Comparison of ENCODE assay signal across 30 cellular contexts in the genomic region with DNA sequence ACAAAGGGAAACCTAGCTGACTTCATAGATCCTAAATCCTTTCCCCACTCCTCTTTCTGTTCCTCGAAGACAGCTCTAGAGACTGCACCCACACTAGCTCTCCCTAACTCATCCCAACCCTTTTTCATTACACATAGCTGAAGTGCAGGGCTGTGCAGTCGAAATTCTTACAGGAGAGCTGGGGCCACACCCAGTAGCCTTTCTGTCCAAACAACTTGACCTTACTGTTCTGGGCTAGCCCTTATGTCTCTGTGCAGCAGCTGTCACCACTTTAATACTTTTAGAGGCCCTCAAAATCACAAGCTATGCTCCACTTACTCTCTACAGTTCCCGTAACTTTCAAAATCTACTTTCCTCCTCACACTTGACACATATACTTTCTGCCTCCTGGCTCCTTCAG.
"Had no signal": no experiment of that assay in that cellular context is flagged by ENCODE, and none has a peak within 500 bp of the region (broad histone marks: within the 10 kb centered on the region; RNA-seq: fewer than 3 reads in every experiment).

No MANE protein-coding gene starts in this region.

- H3K4me3 ChIP-seq: adrenal gland, body of pancreas, esophagus muscularis mucosa, gastrocnemius medialis had no signal

- ATAC-seq: activated CD4-positive, alpha-beta T cell treated with anti-CD3 and anti-CD28 coated beads for 36 hours; activated CD8-positive, alpha-beta memory T cell treated with anti-CD3 and anti-CD28 coated beads, Interleukin-2, amount 10 ng/mL, durations not matched to agents 7 days and 5 days; activated CD8-positive, alpha-beta T cell treated with anti-CD3 and anti-CD28 coated beads, Interleukin-2, amount 10 ng/mL, durations not matched to agents 7 days and 5 days; activated naive CD8-positive, alpha-beta T cell treated with anti-CD3 and anti-CD28 coated beads, Interleukin-2, amount 50 U/mL, for 24 hours; body of pancreas; effector memory CD8-positive, alpha-beta T cell; foreskin keratinocyte; gastrocnemius medialis; T-helper 17 cell had no signal

- H3K27me3 ChIP-seq: adrenal gland, body of pancreas, esophagus muscularis mucosa, foreskin keratinocyte, gastrocnemius medialis had no signal

- H3K4me1 ChIP-seq: adrenal gland, body of pancreas, esophagus muscularis mucosa, foreskin keratinocyte, gastrocnemius medialis had no signal

- H3K27ac ChIP-seq: adrenal gland, body of pancreas, esophagus muscularis mucosa, foreskin keratinocyte, gastrocnemius medialis had no signal

- H3K9me3 ChIP-seq: adrenal gland, body of pancreas, esophagus muscularis mucosa, gastrocnemius medialis had no signal

- DNase-seq: activated CD4-positive, alpha-beta memory T cell treated with anti-CD3 and anti-CD28 coated beads for 36 hours; activated CD4-positive, alpha-beta T cell treated with anti-CD3 and anti-CD28 coated beads for 36 hours; activated CD4-positive, alpha-beta T cell treated with anti-CD3 and anti-CD28 coated beads, Interleukin-2, amount 10 ng/mL, durations not matched to agents 24 days and 14 days; activated CD4-positive, CD25-positive, alpha-beta regulatory T cell; activated CD4-positive, CD25-positive, alpha-beta regulatory T cell treated with anti-CD3 and anti-CD28 coated beads, Interleukin-2, amount 50 U/mL, for 72 hours; activated CD8-positive, alpha-beta memory T cell treated with anti-CD3 and anti-CD28 coated beads, Interleukin-2, amount 10 ng/mL, durations not matched to agents 7 days and 5 days; activated CD8-positive, alpha-beta memory T cell treated with anti-CD3 and anti-CD28 coated beads, Interleukin-2, amount 50 U/mL, for 4 hours; activated CD8-positive, alpha-beta T cell treated with anti-CD3 and anti-CD28 coated beads, Interleukin-2, amount 10 ng/mL, durations not matched to agents 7 days and 5 days; activated effector memory CD4-positive, alpha-beta T cell treated with anti-CD3 and anti-CD28 coated beads, Interleukin-2, amount 50 U/mL, for 16 hours; activated naive CD4-positive, alpha-beta T cell treated with anti-CD3 and anti-CD28 coated beads for 36 hours; activated naive CD8-positive, alpha-beta T cell treated with anti-CD3 and anti-CD28 coated beads for 36 hours; activated naive CD8-positive, alpha-beta T cell treated with anti-CD3 and anti-CD28 coated beads, Interleukin-2, amount 50 U/mL, for 24 hours; activated T-cell treated with anti-CD3 and anti-CD28 coated beads, Interleukin-2, amount 50 U/mL, for 1 hour; activated T-cell treated with anti-CD3 and anti-CD28 coated beads, Interleukin-2, amount 50 U/mL, for 48 hours; adrenal gland; amygdala; aorta; body of pancreas; cortex of kidney; dermis blood vessel endothelial cell; effector CD4-positive, alpha-beta T cell; effector memory CD8-positive, alpha-beta T cell; erythroblast; foreskin keratinocyte; gastrocnemius medialis; glutamatergic neuron; T-helper 1 cell; T-helper 17 cell; T1000 had no signal

- H3K36me3 ChIP-seq: adrenal gland, esophagus muscularis mucosa, gastrocnemius medialis had no signal
